8 cellular contexts compared by ENCODE assay signal in genomic region chr4:8439914-8440490, GRCh38. TPM values are rescaled to one million over a fixed set of nuclear protein-coding genes. Genes with fewer than 3 reads are reported as not detected.
DNase-seq lines count a peak whose midpoint lies in the region; ATAC-seq and TF ChIP-seq lines count a peak whose summit lies in the region.

No MANE protein-coding gene starts in this region.

- peak overlapping the region; percentile 91 to 98 (median 95) for H3K9ac ChIP-seq in skeletal muscle tissue (ENCODE audit: low read depth in 1 of 3, low read length in 3 of 3)

- no peaks in the 10 kb centered on the region for H3K27me3 Mint-ChIP-seq in activated T-helper 17 cell treated with anti-CD3 and anti-CD28 coated beads, Interleukin-2, amount 50 U/mL, for 72 hours

- peak overlapping the region; percentile 88 for H3K4me3 ChIP-seq in GM12875 (ENCODE audit: low read depth, low read length)
- H3K4me3 ChIP-seq in skeletal muscle tissue (ENCODE audit: low read length in 3 of 3) = peak overlapping the region; percentile 88 to 96 (median 96)

- peak overlapping the region; percentile 99 for H3K27ac Mint-ChIP-seq in activated T-helper 17 cell treated with anti-CD3 and anti-CD28 coated beads, Interleukin-2, amount 50 U/mL, for 72 hours

- ATAC-seq in GM21737 (IDR thresholded peaks at IDR 0.05; ENCODE audit: unreplicated experiment) = peak; percentile 12
- peak; percentile 75 for ATAC-seq in activated T-helper 17 cell treated with anti-CD3 and anti-CD28 coated beads, Interleukin-2, amount 50 U/mL, for 72 hours (replicated peaks)
- peak; percentile 53 for ATAC-seq in left ventricle myocardium superior

- H3K27ac ChIP-seq in KOPT-K1 (ENCODE audit: low read depth, low read length, poor library complexity, severe bottlenecking) (peak overlapping the region; percentile 82), skeletal muscle tissue (ENCODE audit: low read depth, low read length) (peak overlapping the region; percentile 98)

- H3K4me1 Mint-ChIP-seq in activated T-helper 17 cell treated with anti-CD3 and anti-CD28 coated beads, Interleukin-2, amount 50 U/mL, for 72 hours = peaks cover 52% of the 10 kb centered on the region

- no peak for DNase-seq in left ventricle myocardium superior
- DNase-seq in SK-N-DZ (ENCODE audit: low spot score) = no peak
- DNase-seq in DMS79 treated with DMSO at 0.1 percent for 48 hours (lab: John Stamatoyannopoulos, UW) = no peak

- no peak for TF ChIP-seq CTCF in GM12875 (IDR thresholded peaks at IDR 0.05; ENCODE audit: borderline replicate concordance, insufficient read depth, low read depth, low read length)

- H3K9me3 ChIP-seq in KOPT-K1 (ENCODE audit: insufficient read depth, low read length, poor library complexity, severe bottlenecking) = peaks cover 7% of the 10 kb centered on the region
- H3K9me3 ChIP-seq in skeletal muscle tissue (ENCODE audit: control insufficient read depth in 3 of 3, low read length in 3 of 3) = no peaks in the 10 kb centered on the region

- H3K4me1 ChIP-seq in skeletal muscle tissue (ENCODE audit: control insufficient read depth in 3 of 3, insufficient read depth in 3 of 3, low read length in 3 of 3) = peaks cover 39 to 55% (median 42%) of the 10 kb centered on the region in 3 donors

- intact Hi-C loops in left ventricle myocardium superior (cut with micrococcal nuclease) = no loop called here

- no peaks in the 10 kb centered on the region for H3K9me3 Mint-ChIP-seq in activated T-helper 17 cell treated with anti-CD3 and anti-CD28 coated beads, Interleukin-2, amount 50 U/mL, for 72 hours

- peaks cover 30% of the 10 kb centered on the region for H3K36me3 Mint-ChIP-seq in activated T-helper 17 cell treated with anti-CD3 and anti-CD28 coated beads, Interleukin-2, amount 50 U/mL, for 72 hours (ENCODE audit: low read depth)

- peak overlapping the region; percentile 100 for H3K4me3 Mint-ChIP-seq in activated T-helper 17 cell treated with anti-CD3 and anti-CD28 coated beads, Interleukin-2, amount 50 U/mL, for 72 hours

- H3K36me3 ChIP-seq in KOPT-K1 (ENCODE audit: insufficient read depth, low read length) = no peaks in the 10 kb centered on the region
- H3K36me3 ChIP-seq in skeletal muscle tissue (ENCODE audit: control insufficient read depth in 3 of 3, insufficient read depth in 3 of 3, low read length in 3 of 3) = peaks cover 0 to 4% (median 0%) of the 10 kb centered on the region in 3 donors

- H3K27me3 ChIP-seq in skeletal muscle tissue (ENCODE audit: control insufficient read depth in 3 of 3, insufficient read depth in 3 of 3, low read length in 3 of 3) = no peaks in the 10 kb centered on the region

RNA-seq across cellular contexts. Expression of gene ACOX3, which starts 0.5 kb away (rescaled TPM):
- total RNA-seq in activated T-helper 17 cell treated with anti-CD3 and anti-CD28 coated beads, Interleukin-2, amount 50 U/mL, for 72 hours = 10 to 100 TPM; 34.4 to 63.6 TPM
- total RNA-seq in left ventricle myocardium superior (25.8 TPM), skeletal muscle tissue (21.9 TPM)
- 10.2 and 10.7 TPM in 2 replicates for polyA plus RNA-seq in SK-N-DZ (2014; cell fraction: cytosol; rRNA removed)
- polyA plus RNA-seq in SK-N-DZ (2014; cell fraction: nucleus; rRNA removed) = 8.0 and 12.6 TPM in 2 replicates

RNA-seq across cellular contexts. Expression of gene TRMT44, which starts 0.6 kb away (rescaled TPM):
- total RNA-seq in activated T-helper 17 cell treated with anti-CD3 and anti-CD28 coated beads, Interleukin-2, amount 50 U/mL, for 72 hours = 10 to 100 TPM; 24.0 to 37.3 TPM
- total RNA-seq in left ventricle myocardium superior = 8.4 TPM
- 11.0 TPM for total RNA-seq in skeletal muscle tissue
- 12.6 and 14.7 TPM in 2 replicates for polyA plus RNA-seq in SK-N-DZ (2014; cell fraction: cytosol; rRNA removed)
- polyA plus RNA-seq in SK-N-DZ (2014; cell fraction: nucleus; rRNA removed) = 26.7 and 31.3 TPM in 2 replicates

Comparison
In these comparisons a context has a peak if more than half of its experiments do, and no peak if none do; other contexts are left out.
1. ATAC-seq: peak in every context shown above with its lines; median percentile 75 in activated T-helper 17 cell treated with anti-CD3 and anti-CD28 coated beads, Interleukin-2, amount 50 U/mL, for 72 hours; 53 in left ventricle myocardium superior; 12 in GM21737.